In the genomic region with DNA sequence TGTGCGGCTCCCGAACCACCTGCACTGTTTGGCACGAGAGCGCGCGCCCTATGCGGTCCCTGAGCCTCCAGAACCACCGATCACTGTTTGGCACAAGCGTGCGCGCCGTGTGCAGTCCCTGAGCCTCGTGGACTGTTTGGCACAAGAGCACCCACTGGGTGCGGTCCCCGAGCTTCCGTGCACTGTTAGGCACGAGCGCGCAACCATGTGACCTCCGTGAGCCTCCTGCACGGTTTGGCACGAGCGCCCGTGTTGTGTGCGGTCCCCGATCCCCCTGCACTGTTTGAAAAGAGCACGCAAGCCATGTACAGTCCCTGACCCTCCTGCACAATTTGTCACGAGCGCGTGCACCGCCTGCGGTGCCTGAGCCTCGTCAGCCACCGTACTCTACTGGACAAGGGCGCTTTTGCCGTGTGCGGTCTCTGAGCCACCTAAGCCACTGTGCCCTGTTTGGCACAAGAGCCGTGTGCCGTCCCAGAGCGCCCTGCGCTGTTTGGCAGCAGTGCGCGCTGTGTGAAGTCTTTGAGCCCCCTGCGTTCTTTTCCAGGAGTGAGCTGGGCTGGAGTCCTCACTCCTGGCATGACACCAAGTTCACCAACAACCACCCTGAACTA, we compare ENCODE assay signal across 13 cellular contexts.
A peak's percentile ranks its signal among the peaks of the same experiment; 100 is the strongest.
DNase-seq lines count a peak whose midpoint lies in the region; ATAC-seq and TF ChIP-seq lines count a peak whose summit lies in the region.
"Had no signal": no experiment of that assay in that cellular context is flagged by ENCODE, and none has a peak within 500 bp of the region (broad histone marks: within the 10 kb centered on the region; RNA-seq: fewer than 3 reads in every experiment).

No MANE protein-coding gene starts in this region.

- H3K36me3 ChIP-seq in RWPE2 (ENCODE audit: low read depth) = no peaks in the 10 kb centered on the region
- H3K36me3 ChIP-seq in thymus (ENCODE audit: control insufficient read depth, insufficient read depth) = no peaks in the 10 kb centered on the region
- H3K36me3 ChIP-seq in prostate gland = no peaks in the 10 kb centered on the region
- H3K36me3 ChIP-seq: spleen had no signal

- CTCF ChIA-PET in HEK293T (lab: Yijun Ruan, JAX) = no interaction called here

- H3K9me3 ChIP-seq in RWPE2 (ENCODE audit: severe bottlenecking) (no peaks in the 10 kb centered on the region), thymus (ENCODE audit: control insufficient read depth) (no peaks in the 10 kb centered on the region), prostate gland (no peaks in the 10 kb centered on the region)
- H3K9me3 ChIP-seq: spleen had no signal

- no peak for TF ChIP-seq POLR2A in prostate gland (IDR thresholded peaks at IDR 0.05)

- ATAC-seq in RWPE2 (ENCODE audit: low read depth) (peak; percentile 53), GM18502 (IDR thresholded peaks at IDR 0.05; ENCODE audit: poor library complexity, unreplicated experiment) (no peak)

- H3K27me3 ChIP-seq in RWPE2 (ENCODE audit: insufficient read depth, poor library complexity, severe bottlenecking) (no peaks in the 10 kb centered on the region), thymus (ENCODE audit: control insufficient read depth, insufficient read depth) (no peaks in the 10 kb centered on the region), prostate gland (replicated peaks; ENCODE audit: insufficient read depth) (no peaks in the 10 kb centered on the region)

- peak overlapping the region; percentile 15 for H3K4me3 ChIP-seq in RWPE2 (ENCODE audit: severe bottlenecking)
- H3K4me3 ChIP-seq in thymus (ENCODE audit: low read length) = peak overlapping the region; percentile 21
- H3K4me3 ChIP-seq in prostate gland = no peak overlapping the region
- H3K4me3 ChIP-seq: spleen had no signal

- intact Hi-C loops in prostate gland (cut with DNase I) = no loop called here

- no peak overlapping the region for H3K27ac ChIP-seq in RWPE2 (ENCODE audit: poor library complexity, severe bottlenecking)
- H3K27ac ChIP-seq in thymus (ENCODE audit: low read depth) = no peak overlapping the region
- no peak overlapping the region for H3K27ac ChIP-seq in prostate gland
- H3K27ac ChIP-seq: spleen had no signal

- TF ChIP-seq CTCF in RWPE2 (IDR thresholded peaks at IDR 0.05; ENCODE audit: poor library complexity, severe bottlenecking) (no peak), prostate gland (IDR thresholded peaks at IDR 0.05) (no peak)

- H3K4me1 ChIP-seq in RWPE2 (ENCODE audit: insufficient read depth, poor library complexity, severe bottlenecking) (no peaks in the 10 kb centered on the region), thymus (ENCODE audit: control insufficient read depth, insufficient read depth, low read length) (no peaks in the 10 kb centered on the region), prostate gland (replicated peaks) (no peaks in the 10 kb centered on the region)
- H3K4me1 ChIP-seq: spleen had no signal

- POLR2A ChIA-PET in HEK293T (lab: Yijun Ruan, JAX) = no interaction called here

- DNase-seq in stimulated activated CD4-positive, alpha-beta T cell treated with anti-CD3 and anti-CD28 coated beads, Interleukin-15, amount 100 ng/mL, for 24 hours = peak; percentile 13
- DNase-seq in stimulated activated CD4-positive, alpha-beta T cell treated with anti-CD3 and anti-CD28 coated beads, Interleukin-2, amount 100 ng/mL, for 48 hours = no peak
- DNase-seq in RWPE2 (ENCODE audit: low spot score) (no peak), fibroblast of peridontal ligament (ENCODE audit: extremely low read depth) (peak; percentile 22), HEK293T (ENCODE audit: extremely low spot score) (no peak), prostate gland (ENCODE audit: low spot score) (no peak)
- DNase-seq: caudate nucleus, HCEC 1CT, occipital lobe, SHP77 treated with DMSO at 0.1 percent for 48 hours, spleen had no signal

- 5% methylated on average over 44 of the region's 44 CpGs for WGBS in thymus
- WGBS in prostate gland = no CpG with 5 or more reads among the region's 44 CpGs

TF ChIP-seq in HEK293T, 16 proteins besides CTCF, POLR2A, EP300 and RAD21:
- TF ChIP-seq BHLHE40 (IDR thresholded peaks at IDR 0.05; ENCODE audit: borderline replicate concordance) = no peak

Comparison
In these comparisons a context has a peak if more than half of its experiments do, and no peak if none do; other contexts are left out.
1. DNase-seq: peak in stimulated activated CD4-positive, alpha-beta T cell treated with anti-CD3 and anti-CD28 coated beads, Interleukin-15, amount 100 ng/mL, for 24 hours (single experiment) and fibroblast of peridontal ligament (single experiment); none in stimulated activated CD4-positive, alpha-beta T cell treated with anti-CD3 and anti-CD28 coated beads, Interleukin-2, amount 100 ng/mL, for 48 hours (0 of 2), RWPE2 (single experiment), HEK293T (single experiment) and prostate gland (single experiment).
2. H3K4me3 ChIP-seq: peak in RWPE2 (single experiment) and thymus (single experiment); none in prostate gland (0 of 2).